Comparison of ENCODE assay signal across 8 cellular contexts in genomic region chr6:45923831-45924391, GRCh38.
DNase-seq lines count a peak whose midpoint lies in the region; ATAC-seq and TF ChIP-seq lines count a peak whose summit lies in the region.

No MANE protein-coding gene starts in this region.

- CTCF ChIA-PET in activated CD4-positive, alpha-beta T cell treated with anti-CD3 and anti-CD28 coated beads, Interleukin-2, amount 10 ng/mL, durations not matched to agents 7 days and 5 days (lab: Charles Lee), result interaction anchor here (0.9 to 3.6 kb wide), 9 partner anchors 66 to 1448 kb away, joined by 3 to 17 read pairs (median 4); no protein-coding TSS in a partner anchor

- ATAC-seq in GM18505 (IDR thresholded peaks at IDR 0.05; ENCODE audit: unreplicated experiment), result peak; percentile 57
- ATAC-seq in HG02571 (IDR thresholded peaks at IDR 0.05; ENCODE audit: unreplicated experiment), result peak; percentile 69
- ATAC-seq in effector memory CD8-positive, alpha-beta T cell (replicated peaks), result no peak

- no peak for TF ChIP-seq POLR2A in GM18505 (IDR thresholded peaks at IDR 0.05; ENCODE audit: borderline replicate concordance, extremely low read depth, insufficient read depth, insufficient read length)

- POLR2A ChIA-PET in activated CD4-positive, alpha-beta T cell treated with anti-CD3 and anti-CD28 coated beads, Interleukin-2, amount 10 ng/mL, durations not matched to agents 7 days and 5 days (lab: Charles Lee), result interaction anchor here (0.6 kb wide), 1 partner anchor 101 kb away, joined by 3 read pairs; no protein-coding TSS in a partner anchor

- no peaks in the 10 kb centered on the region for H3K36me3 Mint-ChIP-seq in activated CD4-positive, alpha-beta T cell treated with anti-CD3 and anti-CD28 coated beads, Interleukin-2, amount 10 ng/mL, durations not matched to agents 7 days and 5 days (ENCODE audit: low read depth)
- H3K36me3 Mint-ChIP-seq in effector memory CD8-positive, alpha-beta T cell (ENCODE audit: insufficient read depth), result no peaks in the 10 kb centered on the region

- H3K4me3 Mint-ChIP-seq in activated CD4-positive, alpha-beta T cell treated with anti-CD3 and anti-CD28 coated beads, Interleukin-2, amount 10 ng/mL, durations not matched to agents 7 days and 5 days, result no peak overlapping the region
- H3K4me3 Mint-ChIP-seq in effector memory CD8-positive, alpha-beta T cell, result no peak overlapping the region

- H3K4me1 Mint-ChIP-seq in activated CD4-positive, alpha-beta T cell treated with anti-CD3 and anti-CD28 coated beads, Interleukin-2, amount 10 ng/mL, durations not matched to agents 7 days and 5 days, result peaks cover 43% of the 10 kb centered on the region
- peaks cover 2 to 5% of the 10 kb centered on the region in 2 donors for H3K4me1 Mint-ChIP-seq in effector memory CD8-positive, alpha-beta T cell (ENCODE audit: low read depth in 2 of 2)

- H3K9me3 Mint-ChIP-seq in activated CD4-positive, alpha-beta T cell treated with anti-CD3 and anti-CD28 coated beads, Interleukin-2, amount 10 ng/mL, durations not matched to agents 7 days and 5 days, result no peaks in the 10 kb centered on the region
- H3K9me3 Mint-ChIP-seq in effector memory CD8-positive, alpha-beta T cell, result no peaks in the 10 kb centered on the region

- H3K27ac Mint-ChIP-seq in activated CD4-positive, alpha-beta T cell treated with anti-CD3 and anti-CD28 coated beads, Interleukin-2, amount 10 ng/mL, durations not matched to agents 7 days and 5 days, result peak overlapping the region; percentile 7
- H3K27ac Mint-ChIP-seq in effector memory CD8-positive, alpha-beta T cell, result no peak overlapping the region

- peak; percentile 33 for DNase-seq in activated CD4-positive, alpha-beta T cell treated with anti-CD3 and anti-CD28 coated beads, Interleukin-2, amount 10 ng/mL, durations not matched to agents 7 days and 5 days
- DNase-seq in non-pigmented ciliary epithelial cell (ENCODE audit: low read depth), result peak; percentile 36
- DNase-seq in amygdala (lab: John Stamatoyannopoulos, UW), result no peak
- no peak for DNase-seq in effector memory CD8-positive, alpha-beta T cell
- no peak for DNase-seq in cortex of kidney (lab: John Stamatoyannopoulos, UW)
- DNase-seq in central memory CD4-positive, alpha-beta T cell, result no peak

- no peaks in the 10 kb centered on the region for H3K27me3 Mint-ChIP-seq in activated CD4-positive, alpha-beta T cell treated with anti-CD3 and anti-CD28 coated beads, Interleukin-2, amount 10 ng/mL, durations not matched to agents 7 days and 5 days
- no peaks in the 10 kb centered on the region for H3K27me3 Mint-ChIP-seq in effector memory CD8-positive, alpha-beta T cell

Comparison
In these comparisons a context has a peak if more than half of its experiments do, and no peak if none do; other contexts are left out.
1. DNase-seq: peak in activated CD4-positive, alpha-beta T cell treated with anti-CD3 and anti-CD28 coated beads, Interleukin-2, amount 10 ng/mL, durations not matched to agents 7 days and 5 days (single experiment) and non-pigmented ciliary epithelial cell (single experiment); none in amygdala (0 of 56), effector memory CD8-positive, alpha-beta T cell (0 of 3), cortex of kidney (single experiment) and central memory CD4-positive, alpha-beta T cell (single experiment).